ENCODE assay signal across 22 cellular contexts in the genomic region with DNA sequence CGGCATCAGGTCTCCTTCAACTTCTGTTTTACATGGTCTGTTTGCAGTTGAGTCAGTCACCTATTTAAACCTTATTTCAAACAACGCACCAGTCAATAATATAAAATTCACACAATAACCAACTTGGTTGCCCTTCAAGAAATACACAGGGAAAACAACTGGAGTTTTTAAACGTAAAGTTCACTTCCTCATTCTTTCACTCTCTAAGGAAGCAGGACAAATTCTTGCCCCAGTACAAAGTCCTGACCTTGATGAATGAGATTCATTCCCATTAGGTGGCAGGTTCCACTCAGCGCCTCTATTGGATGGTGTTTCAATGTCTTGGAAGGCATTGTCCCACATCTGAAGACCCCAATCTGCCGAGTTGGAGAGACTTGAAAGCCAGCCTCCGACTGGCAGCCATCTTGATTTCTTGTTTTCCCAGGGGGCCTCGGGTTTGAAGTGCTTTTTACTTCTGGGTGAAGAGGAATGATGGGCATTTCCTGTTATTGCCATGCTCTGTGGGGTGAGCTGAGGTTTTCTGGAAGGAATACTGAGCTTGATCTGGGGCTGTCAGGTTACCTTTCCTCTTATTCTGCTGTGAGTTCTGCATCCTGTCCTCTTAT.
DNase-seq lines count a peak whose midpoint lies in the region; FAIRE-seq and TF ChIP-seq lines count a peak whose summit lies in the region.
"Had no signal": no experiment of that assay in that cellular context is flagged by ENCODE, and none has a peak within 500 bp of the region (broad histone marks: within the 10 kb centered on the region; RNA-seq: fewer than 3 reads in every experiment).

No MANE protein-coding gene starts in this region.

- H3K4me3 ChIP-seq in A673 (ENCODE audit: low read depth, low read length, poor library complexity, severe bottlenecking) (no peak overlapping the region), PC-9 (no peak overlapping the region), fibroblast of pulmonary artery (replicated peaks; ENCODE audit: low read depth, low read length) (no peak overlapping the region)
- H3K4me3 ChIP-seq: sigmoid colon had no signal

- peaks cover 2% of the 10 kb centered on the region for H3K27me3 Mint-ChIP-seq in activated CD4-positive, alpha-beta T cell treated with anti-CD3 and anti-CD28 coated beads, Interleukin-2, amount 10 ng/mL, durations not matched to agents 24 days and 14 days

- POLR2A ChIA-PET in A673 (lab: Charles Lee; ENCODE audit: low non-redundant PET) = no interaction called here
- POLR2A ChIA-PET in PC-9 (lab: Charles Lee; ENCODE audit: unreplicated experiment) = no interaction called here

- no peak overlapping the region for H3K27ac Mint-ChIP-seq in activated CD4-positive, alpha-beta T cell treated with anti-CD3 and anti-CD28 coated beads, Interleukin-2, amount 10 ng/mL, durations not matched to agents 24 days and 14 days
- H3K27ac Mint-ChIP-seq: activated naive CD4-positive, alpha-beta T cell treated with anti-CD3 and anti-CD28 coated beads, Interleukin-2, amount 10 ng/mL, durations not matched to agents 7 days and 5 days had no signal

- H3K36me3 Mint-ChIP-seq in activated CD4-positive, alpha-beta T cell treated with anti-CD3 and anti-CD28 coated beads, Interleukin-2, amount 10 ng/mL, durations not matched to agents 24 days and 14 days (ENCODE audit: low read depth) = no peaks in the 10 kb centered on the region
- H3K36me3 Mint-ChIP-seq: activated naive CD4-positive, alpha-beta T cell treated with anti-CD3 and anti-CD28 coated beads, Interleukin-2, amount 10 ng/mL, durations not matched to agents 7 days and 5 days; brain had no signal

- H3K27me3 ChIP-seq in A673 (replicated peaks; ENCODE audit: insufficient read depth, low read depth, low read length, poor library complexity) = no peaks in the 10 kb centered on the region
- peaks cover 9% of the 10 kb centered on the region for H3K27me3 ChIP-seq in PC-9 (ENCODE audit: insufficient read depth, low read depth)
- H3K27me3 ChIP-seq: sigmoid colon had no signal

- intact Hi-C loops in A673 (cut with micrococcal nuclease; ENCODE audit: unreplicated experiment) = no loop called here
- intact Hi-C loops in PC-9 (cut with micrococcal nuclease; ENCODE audit: unreplicated experiment) = no loop called here
- intact Hi-C loops in activated CD4-positive, alpha-beta T cell treated with anti-CD3 and anti-CD28 coated beads, Interleukin-2, amount 10 ng/mL, durations not matched to agents 24 days and 14 days (cut with micrococcal nuclease) = loop anchor here (10.0 kb wide), 1 partner anchor 481 kb away; no protein-coding TSS in a partner anchor

- no peaks in the 10 kb centered on the region for H3K4me1 ChIP-seq in A673 (ENCODE audit: insufficient read depth, low read length, poor library complexity, severe bottlenecking)
- no peaks in the 10 kb centered on the region for H3K4me1 ChIP-seq in PC-9 (replicated peaks; ENCODE audit: insufficient read depth)
- H3K4me1 ChIP-seq: sigmoid colon had no signal

- FAIRE-seq in GM12891 (lab: Jason Lieb, UNC) = no peak
- FAIRE-seq: GM18507 had no signal

- H3K79me2 ChIP-seq in PC-9 (ENCODE audit: low read depth) = no peaks in the 10 kb centered on the region

- H3K9me3 Mint-ChIP-seq in activated CD4-positive, alpha-beta T cell treated with anti-CD3 and anti-CD28 coated beads, Interleukin-2, amount 10 ng/mL, durations not matched to agents 24 days and 14 days = peaks cover 5% of the 10 kb centered on the region
- H3K9me3 Mint-ChIP-seq: activated naive CD4-positive, alpha-beta T cell treated with anti-CD3 and anti-CD28 coated beads, Interleukin-2, amount 10 ng/mL, durations not matched to agents 7 days and 5 days; brain had no signal

- peaks cover 21% of the 10 kb centered on the region for H3K4me1 Mint-ChIP-seq in activated CD4-positive, alpha-beta T cell treated with anti-CD3 and anti-CD28 coated beads, Interleukin-2, amount 10 ng/mL, durations not matched to agents 24 days and 14 days

- H3K9me3 ChIP-seq in A673 (ENCODE audit: low read depth, low read length, poor library complexity, severe bottlenecking) (no peaks in the 10 kb centered on the region), PC-9 (ENCODE audit: insufficient read depth, low read depth) (no peaks in the 10 kb centered on the region)
- H3K9me3 ChIP-seq: sigmoid colon had no signal

- peak overlapping the region; percentile 43; the same call in 1 of the 2 replicates for H2AFZ ChIP-seq in PC-9

- CTCF ChIA-PET in A673 (lab: Charles Lee) (no interaction called here), PC-9 (lab: Charles Lee) (no interaction called here)

- no peak overlapping the region for H3K4me3 Mint-ChIP-seq in activated CD4-positive, alpha-beta T cell treated with anti-CD3 and anti-CD28 coated beads, Interleukin-2, amount 10 ng/mL, durations not matched to agents 24 days and 14 days
- H3K4me3 Mint-ChIP-seq: activated naive CD4-positive, alpha-beta T cell treated with anti-CD3 and anti-CD28 coated beads, Interleukin-2, amount 10 ng/mL, durations not matched to agents 7 days and 5 days; brain had no signal

- BruUV-seq in A673 (replicated peaks; lab: Mats Ljungman, UMichigan) (no TSS peak), PC-9 (replicated peaks; lab: Mats Ljungman, UMichigan) (no TSS peak)

- H3K27ac ChIP-seq in A673 (ENCODE audit: low read depth, low read length, poor library complexity, severe bottlenecking) (no peak overlapping the region), PC-9 (no peak overlapping the region)
- H3K27ac ChIP-seq: sigmoid colon had no signal

- H3F3A ChIP-seq in PC-9 (ENCODE audit: insufficient read depth, low read depth) = no peaks in the 10 kb centered on the region

- no peaks in the 10 kb centered on the region for H3K36me3 ChIP-seq in A673 (ENCODE audit: insufficient read depth, low read length, poor library complexity, severe bottlenecking)
- H3K36me3 ChIP-seq in PC-9 (ENCODE audit: low read depth) = no peaks in the 10 kb centered on the region
- H3K36me3 ChIP-seq: sigmoid colon had no signal

- H4K20me1 ChIP-seq in PC-9 (ENCODE audit: insufficient read depth) = no peaks in the 10 kb centered on the region

- TF ChIP-seq CTCF in A673 (conservative IDR thresholded peaks at IDR 0.05; ENCODE audit: low read depth, low read length) (no peak), PC-9 (conservative IDR thresholded peaks at IDR 0.05) (no peak), fibroblast of pulmonary artery (IDR thresholded peaks at IDR 0.05; ENCODE audit: low read length, missing control alignments) (no peak)

- H3K9me2 ChIP-seq in PC-9 (ENCODE audit: insufficient read depth) = no peaks in the 10 kb centered on the region

- DNase-seq in A673 (ENCODE audit: low spot score) (peak; percentile 18), GM12891 (ENCODE audit: insufficient read length, low spot score) (no peak), PC-9 (no peak), fibroblast of pulmonary artery (ENCODE audit: low read depth) (peak; percentile 17), KG1 (lab: John Stamatoyannopoulos, UW) (no peak), anterior cingulate cortex (lab: John Stamatoyannopoulos, UW) (no peak)
- DNase-seq in activated CD4-positive, alpha-beta T cell treated with anti-CD3 and anti-CD28 coated beads, Interleukin-2, amount 10 ng/mL, durations not matched to agents 24 days and 14 days = no peak
- no peak for DNase-seq in activated effector memory CD4-positive, alpha-beta T cell treated with Interleukin-2 at 50 U/mL for 16 hours
- DNase-seq: activated CD4-positive, alpha-beta T cell treated with anti-CD3 and anti-CD28 coated beads for 48 hours; activated naive CD4-positive, alpha-beta T cell treated with anti-CD3 and anti-CD28 coated beads, Interleukin-2, amount 10 ng/mL, durations not matched to agents 7 days and 5 days; DMS 273 treated with DMSO at 0.1 percent for 48 hours; KBM-7; kidney glomerular epithelial cell; NCI-H1436 treated with DMSO at 0.1 percent for 48 hours; NCI-H226; nucleus accumbens; Right ventricle myocardium superior; sigmoid colon; stimulated activated CD4-positive, alpha-beta T cell treated with anti-CD3 and anti-CD28 coated beads, Interleukin-2, amount 100 ng/mL, for 48 hours; T-helper 9 cell had no signal

- TF ChIP-seq POLR2A in GM12891 (IDR thresholded peaks at IDR 0.05; ENCODE audit: low read depth, low read length) = no peak

- peak overlapping the region; percentile 31; the same call in 1 of the 2 replicates for H3K4me2 ChIP-seq in PC-9

TF ChIP-seq in GM12891, 5 proteins besides CTCF, POLR2A, EP300 and RAD21:
- TF ChIP-seq SPI1 (IDR thresholded peaks at IDR 0.05; ENCODE audit: low read depth, low read length) = peak; percentile 28; the same call in 1 of the 2 replicates
- TF ChIP-seq POU2F2 (IDR thresholded peaks at IDR 0.05; ENCODE audit: low read depth, low read length) = no peak
- TF ChIP-seq POLR2AphosphoS5 (IDR thresholded peaks at IDR 0.05; ENCODE audit: low read depth, low read length) = no peak
- no peak for TF ChIP-seq TAF1 (IDR thresholded peaks at IDR 0.05; ENCODE audit: low read depth, low read length)
- TF ChIP-seq PAX5 (IDR thresholded peaks at IDR 0.05; ENCODE audit: insufficient read depth, low read length, severe bottlenecking) = no peak

Comparison
In these comparisons a context has a peak if more than half of its experiments do, and no peak if none do; other contexts are left out.
1. DNase-seq: peak in A673 (single experiment) and fibroblast of pulmonary artery (single experiment); none in GM12891 (single experiment), PC-9 (0 of 2), activated CD4-positive, alpha-beta T cell treated with anti-CD3 and anti-CD28 coated beads, Interleukin-2, amount 10 ng/mL, durations not matched to agents 24 days and 14 days (single experiment), KG1 (single experiment), anterior cingulate cortex (0 of 58) and activated effector memory CD4-positive, alpha-beta T cell treated with Interleukin-2 at 50 U/mL for 16 hours (single experiment).